In genomic region chr6:30828027-30828962, GRCh38 we compare ENCODE assay signal across 1 cellular context.
TF ChIP-seq lines count a peak whose summit lies in the region.

No MANE protein-coding gene starts in this region.

TF ChIP-seq in HepG2, 621 proteins besides CTCF, POLR2A, EP300 and RAD21 (continued from another document and continues in another):
- TF ChIP-seq PAXIP1 (CRISPR knock-in tag; conservative IDR thresholded peaks at IDR 0.05) (peak; percentile 38; the same call in 1 of the 2 replicates), ZNF121 (CRISPR knock-in tag; IDR thresholded peaks at IDR 0.05) (peak; percentile 50; the same call in 1 of the 2 replicates), HOXA5 (CRISPR knock-in tag; IDR thresholded peaks at IDR 0.05) (0 out of 2 replicates have a peak, but pooled peaks have one; percentile 61), SP5 (CRISPR knock-in tag; IDR thresholded peaks at IDR 0.05; ENCODE audit: borderline replicate concordance, low read depth) (peak; percentile 21; the same call in 1 of the 2 replicates), ZBTB14 (CRISPR knock-in tag; IDR thresholded peaks at IDR 0.05) (no peak), DNMT3B (CRISPR knock-in tag; conservative IDR thresholded peaks at IDR 0.05) (peak; percentile 92; the same call in 1 of the 2 replicates), TFDP1 (CRISPR knock-in tag; IDR thresholded peaks at IDR 0.05; ENCODE audit: borderline replicate concordance) (peak; percentile 10), KLF12 (CRISPR knock-in tag; IDR thresholded peaks at IDR 0.05; ENCODE audit: borderline replicate concordance) (0 out of 2 replicates have a peak, but pooled peaks have one; percentile 53), ZNF280B (CRISPR knock-in tag; IDR thresholded peaks at IDR 0.05; ENCODE audit: borderline replicate concordance) (peak; percentile 77), HMG20B (CRISPR knock-in tag; conservative IDR thresholded peaks at IDR 0.05) (no peak), ZNF83 (CRISPR knock-in tag; IDR thresholded peaks at IDR 0.05; ENCODE audit: borderline replicate concordance) (no peak), THYN1 (CRISPR knock-in tag; IDR thresholded peaks at IDR 0.05; ENCODE audit: borderline replicate concordance, low read depth) (no peak), RFX3 (CRISPR knock-in tag; IDR thresholded peaks at IDR 0.05) (no peak), NR2F6 (IDR thresholded peaks at IDR 0.05) (peak; percentile 49; the same call in 1 of the 2 replicates), NR2F6 (CRISPR knock-in tag; IDR thresholded peaks at IDR 0.05) (no peak; the same call in 1 of the 2 replicates), BRD4 (CRISPR knock-in tag; IDR thresholded peaks at IDR 0.05) (peak; percentile 59), HINFP (CRISPR knock-in tag; IDR thresholded peaks at IDR 0.05; ENCODE audit: low read depth) (0 out of 2 replicates have a peak, but pooled peaks have one; percentile 25), TBX2 (CRISPR knock-in tag; IDR thresholded peaks at IDR 0.05; ENCODE audit: borderline replicate concordance) (peak; percentile 73), FOXP4 (CRISPR knock-in tag; IDR thresholded peaks at IDR 0.05) (peak; percentile 7; the same call in 1 of the 2 replicates), SMARCE1 (IDR thresholded peaks at IDR 0.05; ENCODE audit: borderline replicate concordance) (no peak), ZNF563 (CRISPR knock-in tag; IDR thresholded peaks at IDR 0.05) (peak; percentile 56; the same call in 1 of the 2 replicates), PTBP1 (IDR thresholded peaks at IDR 0.05; ENCODE audit: low read depth, low read length, poor library complexity, severe bottlenecking) (no peak), ZNF138 (CRISPR knock-in tag; IDR thresholded peaks at IDR 0.05; ENCODE audit: low read depth) (no peak), TOE1 (CRISPR knock-in tag; IDR thresholded peaks at IDR 0.05) (no peak), NFE2 (CRISPR knock-in tag; IDR thresholded peaks at IDR 0.05) (peak; percentile 86), BCL3 (CRISPR knock-in tag; IDR thresholded peaks at IDR 0.05) (peak; percentile 65; the same call in 1 of the 2 replicates), ZNF275 (CRISPR knock-in tag; IDR thresholded peaks at IDR 0.05; ENCODE audit: borderline replicate concordance) (no peak), NONO (IDR thresholded peaks at IDR 0.05) (no peak), NONO (CRISPR knock-in tag; conservative IDR thresholded peaks at IDR 0.05) (no peak), ZNF362 (CRISPR knock-in tag; IDR thresholded peaks at IDR 0.05; ENCODE audit: borderline replicate concordance) (no peak), NFE2L2 (IDR thresholded peaks at IDR 0.05; ENCODE audit: low read length) (peak; percentile 89), RBM22 (optimal IDR thresholded peaks at IDR 0.05; ENCODE audit: low read length) (no peak), WIZ (CRISPR knock-in tag; IDR thresholded peaks at IDR 0.05) (0 out of 2 replicates have a peak, but pooled peaks have one; percentile 59), ZNF264 (CRISPR knock-in tag; IDR thresholded peaks at IDR 0.05) (peak; percentile 7; the same call in 1 of the 2 replicates), ZBTB25 (CRISPR knock-in tag; IDR thresholded peaks at IDR 0.05) (peak; percentile 54; the same call in 1 of the 2 replicates), ARID5B (CRISPR knock-in tag; IDR thresholded peaks at IDR 0.05) (peak; percentile 59; the same call in 1 of the 2 replicates)
